Comparison of ENCODE assay signal across 1 cellular context in genomic region chr19:40613669-40614594, GRCh38.
A peak's percentile ranks its signal among the peaks of the same experiment; 100 is the strongest.
TF ChIP-seq lines count a peak whose summit lies in the region.

No MANE protein-coding gene starts in this region.

TF ChIP-seq in HEK293, 187 proteins besides CTCF, POLR2A, EP300 and RAD21 (continued from another document):
- TF ChIP-seq PRDM10 (tag by site-specific recombination; IDR thresholded peaks at IDR 0.05) (no peak), KLF8 (tag by site-specific recombination; IDR thresholded peaks at IDR 0.05) (peak; percentile 33; the same call in 1 of the 2 replicates), ZSCAN4 (tag by site-specific recombination; IDR thresholded peaks at IDR 0.05) (no peak), HOXA7 (CRISPR knock-in tag; IDR thresholded peaks at IDR 0.05; ENCODE audit: borderline replicate concordance) (no peak), MYNN (tag by site-specific recombination; IDR thresholded peaks at IDR 0.05; ENCODE audit: borderline replicate concordance) (no peak), ZBTB26 (tag by site-specific recombination; optimal IDR thresholded peaks at IDR 0.05) (peak; percentile 11), ZNF311 (tag by site-specific recombination; IDR thresholded peaks at IDR 0.05; ENCODE audit: borderline replicate concordance) (peak; percentile 88; the same call in 1 of the 2 replicates), ZNF561 (tag by site-specific recombination; IDR thresholded peaks at IDR 0.05; ENCODE audit: borderline replicate concordance) (no peak), ZNF677 (tag by site-specific recombination; IDR thresholded peaks at IDR 0.05) (no peak), ZNF266 (tag by site-specific recombination; IDR thresholded peaks at IDR 0.05; ENCODE audit: low read depth) (no peak), GLIS2 (tag by site-specific recombination; IDR thresholded peaks at IDR 0.05) (no peak), ZNF747 (tag by site-specific recombination; IDR thresholded peaks at IDR 0.05) (no peak), ZNF404 (tag by site-specific recombination; IDR thresholded peaks at IDR 0.05) (no peak), ZNF639 (tag by site-specific recombination; IDR thresholded peaks at IDR 0.05) (no peak), TSHZ1 (tag by site-specific recombination; IDR thresholded peaks at IDR 0.05; ENCODE audit: borderline replicate concordance) (no peak), ZNF214 (tag by site-specific recombination; IDR thresholded peaks at IDR 0.05; ENCODE audit: borderline replicate concordance) (no peak), HOXC10 (CRISPR knock-in tag; IDR thresholded peaks at IDR 0.05) (no peak), ZFP37 (tag by site-specific recombination; IDR thresholded peaks at IDR 0.05) (no peak), ZNF398 (tag by site-specific recombination; IDR thresholded peaks at IDR 0.05) (peak; percentile 64; the same call in 1 of the 2 replicates), ZNF24 (tag by site-specific recombination; IDR thresholded peaks at IDR 0.05) (no peak), ZNF626 (tag by site-specific recombination; IDR thresholded peaks at IDR 0.05) (no peak), ZBTB48 (tag by site-specific recombination; IDR thresholded peaks at IDR 0.05) (peak; percentile 40; the same call in 1 of the 2 replicates), ZNF433 (tag by site-specific recombination; IDR thresholded peaks at IDR 0.05; ENCODE audit: low read depth) (no peak), ZSCAN5A (tag by site-specific recombination; IDR thresholded peaks at IDR 0.05) (no peak), ZNF148 (tag by site-specific recombination; IDR thresholded peaks at IDR 0.05; ENCODE audit: borderline replicate concordance) (peak; percentile 47; the same call in 1 of the 2 replicates), ZNF48 (tag by site-specific recombination; IDR thresholded peaks at IDR 0.05) (no peak), ZNF2 (tag by site-specific recombination; IDR thresholded peaks at IDR 0.05) (no peak), EGR2 (tag by site-specific recombination; IDR thresholded peaks at IDR 0.05; ENCODE audit: low read depth) (peak; percentile 47; the same call in 1 of the 2 replicates), ZNF423 (tag by site-specific recombination; IDR thresholded peaks at IDR 0.05) (no peak), ZNF488 (tag by site-specific recombination; IDR thresholded peaks at IDR 0.05) (no peak), HOXD13 (CRISPR knock-in tag; IDR thresholded peaks at IDR 0.05; ENCODE audit: borderline replicate concordance) (no peak), ZNF16 (tag by site-specific recombination; IDR thresholded peaks at IDR 0.05; ENCODE audit: low read depth) (no peak), ZNF155 (tag by site-specific recombination; IDR thresholded peaks at IDR 0.05) (no peak)
